ENCODE assay signal across 25 cellular contexts in genomic region chr10:127951861-127952574, GRCh38. TPM values are rescaled to one million over a fixed set of nuclear protein-coding genes. Genes with fewer than 3 reads are reported as not detected.
"Had no signal": no experiment of that assay in that cellular context is flagged by ENCODE, and none has a peak within 500 bp of the region (broad histone marks: within the 10 kb centered on the region; RNA-seq: fewer than 3 reads in every experiment).

No MANE protein-coding gene starts in this region.

- H3K36me3 ChIP-seq: MG63 had no signal

- H3K9me3 ChIP-seq: MG63, SK-N-SH had no signal

- H3K9ac ChIP-seq: SK-N-SH had no signal

- ATAC-seq: T-cell had no signal

- H3K27me3 ChIP-seq: MG63 had no signal

- H3K4me2 ChIP-seq: SK-N-SH had no signal

- FAIRE-seq: RCC 7860 had no signal

- DNase-seq: Karpas-422, KG1, MG63, NCI-H1092, NCI-H1105 treated with DMSO at 0.1 percent for 48 hours, NCI-H1417 treated with DMSO at 0.1 percent for 48 hours, NCI-H187, NCI-H2029, NCI-H2081 treated with DMSO at 0.1 percent for 48 hours, NCI-H2171, NCI-H226, NCI-H446, NCI-H510A, NCI-H524 treated with DMSO at 0.1 percent for 48 hours, NCI-H69, NCI-H774, Right ventricle myocardium superior, RPMI8226, SIG-M5, SK-N-SH, SW 1271, T-cell had no signal

- H3K4me3 ChIP-seq: MG63 had no signal

RNA-seq across cellular contexts. Expression of gene CLRN3, which starts 59.3 kb away (rescaled TPM):
- total RNA-seq: HT1080, Right ventricle myocardium superior, SK-MEL-5, T-cell had no signal
